In genomic region chr6:7108196-7108963, GRCh38 we compare ENCODE assay signal across 8 cellular contexts. TPM values are rescaled to one million over a fixed set of nuclear protein-coding genes. Genes with fewer than 3 reads are reported as not detected.
A peak's percentile ranks its signal among the peaks of the same experiment; 100 is the strongest.
DNase-seq lines count a peak whose midpoint lies in the region; ATAC-seq and TF ChIP-seq lines count a peak whose summit lies in the region.

No MANE protein-coding gene starts in this region.

- intact Hi-C loops in naive thymus-derived CD4-positive, alpha-beta T cell (cut with micrococcal nuclease): loop anchor here (1.0 to 10.0 kb wide), 9 partner anchors 29 to 496 kb away; no protein-coding TSS in a partner anchor
- intact Hi-C loops in tibial artery (cut with DNase I; ENCODE audit: low total_unique reads): loop anchor here (2.0 kb wide), 1 partner anchor 32 kb away; no protein-coding TSS in a partner anchor

- H3K27me3 ChIP-seq in AG04450 (ENCODE audit: control insufficient read depth, insufficient read depth, low read length) (no peaks in the 10 kb centered on the region), tibial artery (no peaks in the 10 kb centered on the region)
- no peaks in the 10 kb centered on the region for H3K27me3 ChIP-seq in naive thymus-derived CD4-positive, alpha-beta T cell (ENCODE audit: control insufficient read depth in 2 of 2, insufficient read depth in 2 of 2, low read length in 2 of 2)

- peaks cover 13 to 31% of the 10 kb centered on the region in 2 donors for H3K4me1 ChIP-seq in naive thymus-derived CD4-positive, alpha-beta T cell (ENCODE audit: control insufficient read depth in 2 of 2, insufficient read depth in 2 of 2, low read length in 2 of 2)
- H3K4me1 ChIP-seq in tibial artery: peaks cover 0 to 32% (median 19%) of the 10 kb centered on the region in 4 donors

- peak overlapping the region; percentile 94 for H3K4me3 Mint-ChIP-seq in activated T-cell treated with anti-CD3 and anti-CD28 coated beads, Interleukin-2, amount 50 U/mL, for 4 hours
- H3K4me3 Mint-ChIP-seq in naive thymus-derived CD4-positive, alpha-beta T cell: peak overlapping the region; percentile 84 to 97 (median 95)

- peak overlapping the region; percentile 88 for H3K4me3 ChIP-seq in AG04450 (ENCODE audit: low read depth, low read length)
- H3K4me3 ChIP-seq in naive thymus-derived CD4-positive, alpha-beta T cell (ENCODE audit: low read length): peak overlapping the region; percentile 90
- peak overlapping the region; percentile 78 to 90 for H3K4me3 ChIP-seq in tibial artery

- H3K9me3 ChIP-seq in AG04450 (ENCODE audit: control insufficient read depth, insufficient read depth, low read length) (no peaks in the 10 kb centered on the region; the same call in 1 of the 2 replicates), tibial artery (no peaks in the 10 kb centered on the region)
- H3K9me3 ChIP-seq in naive thymus-derived CD4-positive, alpha-beta T cell (ENCODE audit: control insufficient read depth in 2 of 3, low read length in 3 of 3): no peaks in the 10 kb centered on the region

- TF ChIP-seq CTCF in AG04450 (IDR thresholded peaks at IDR 0.05; ENCODE audit: low read depth, low read length): no peak
- no peak for TF ChIP-seq CTCF in tibial artery (IDR thresholded peaks at IDR 0.05)

- no peaks in the 10 kb centered on the region for H3K9me3 Mint-ChIP-seq in activated T-cell treated with anti-CD3 and anti-CD28 coated beads, Interleukin-2, amount 50 U/mL, for 4 hours
- H3K9me3 Mint-ChIP-seq in naive thymus-derived CD4-positive, alpha-beta T cell: no peaks in the 10 kb centered on the region

- peak overlapping the region; percentile 81 to 95 (median 94) for H3K27ac Mint-ChIP-seq in naive thymus-derived CD4-positive, alpha-beta T cell

- ATAC-seq in GM19328 (IDR thresholded peaks at IDR 0.05; ENCODE audit: unreplicated experiment): peak; percentile 1
- ATAC-seq in activated T-cell treated with anti-CD3 and anti-CD28 coated beads, Interleukin-2, amount 50 U/mL, for 4 hours: peak; percentile 13 to 18
- peak; percentile 18 for ATAC-seq in naive thymus-derived CD4-positive, alpha-beta T cell

- H3K4me1 Mint-ChIP-seq in activated T-cell treated with anti-CD3 and anti-CD28 coated beads, Interleukin-2, amount 50 U/mL, for 4 hours (ENCODE audit: low read depth): peaks cover 41% of the 10 kb centered on the region
- H3K4me1 Mint-ChIP-seq in naive thymus-derived CD4-positive, alpha-beta T cell: peaks cover 31 to 48% (median 44%) of the 10 kb centered on the region in 7 donors

- no peaks in the 10 kb centered on the region for H3K36me3 Mint-ChIP-seq in activated T-cell treated with anti-CD3 and anti-CD28 coated beads, Interleukin-2, amount 50 U/mL, for 4 hours (ENCODE audit: insufficient read depth)
- H3K36me3 Mint-ChIP-seq in naive thymus-derived CD4-positive, alpha-beta T cell: peaks cover 0 to 3% (median 0%) of the 10 kb centered on the region in 5 donors

- no peaks in the 10 kb centered on the region for H3K27me3 Mint-ChIP-seq in activated T-cell treated with anti-CD3 and anti-CD28 coated beads, Interleukin-2, amount 50 U/mL, for 4 hours (ENCODE audit: low read depth)
- H3K27me3 Mint-ChIP-seq in naive thymus-derived CD4-positive, alpha-beta T cell: peaks cover 0 to 7% (median 0%) of the 10 kb centered on the region in 5 donors

- POLR2A ChIA-PET in AG04450 (lab: Yijun Ruan, JAX): interaction anchor here (0.6 to 2.1 kb wide), 7 partner anchors 17 to 176 kb away, joined by 3 to 8 read pairs (median 3); no protein-coding TSS in a partner anchor
- POLR2A ChIA-PET in naive thymus-derived CD4-positive, alpha-beta T cell (lab: Charles Lee): interaction anchor here (0.6 to 10.7 kb wide), 11 partner anchors 9 to 125 kb away, joined by 3 to 99 read pairs (median 6); no protein-coding TSS in a partner anchor

- H3K27ac ChIP-seq in AG04450 (ENCODE audit: low read depth, low read length) (peak overlapping the region; percentile 87), tibial artery (peak overlapping the region; percentile 90 to 96)
- H3K27ac ChIP-seq in naive thymus-derived CD4-positive, alpha-beta T cell (ENCODE audit: low read depth, low read length): peak overlapping the region; percentile 82

- H3K36me3 ChIP-seq in naive thymus-derived CD4-positive, alpha-beta T cell (ENCODE audit: control insufficient read depth in 2 of 3, insufficient read depth in 3 of 3, low read length in 3 of 3): peaks cover 0 to 16% (median 0%) of the 10 kb centered on the region in 3 experiments
- H3K36me3 ChIP-seq in tibial artery: no peaks in the 10 kb centered on the region

- DNase-seq in AG04450 (ENCODE audit: low read depth, low spot score) (no peak), NCI-H2171 treated with DMSO at 0.1 percent for 48 hours (lab: John Stamatoyannopoulos, UW) (peak; percentile 40), fibroblast of gingiva (ENCODE audit: low read depth) (peak; percentile 46), tibial artery (peak; percentile 49 to 84), SKM-1 (lab: John Stamatoyannopoulos, UW; ENCODE audit: unreplicated experiment) (no peak)
- DNase-seq in activated T-cell treated with anti-CD3 and anti-CD28 coated beads, Interleukin-2, amount 50 U/mL, for 4 hours: peak; percentile 31
- peak; percentile 30 to 61 (median 50) for DNase-seq in naive thymus-derived CD4-positive, alpha-beta T cell

- CTCF ChIA-PET in AG04450 (lab: Charles Lee): interaction anchor here (0.6 to 3.9 kb wide), 3 partner anchors 58 to 384 kb away, joined by 3 to 16 read pairs (median 4); no protein-coding TSS in a partner anchor
- CTCF ChIA-PET in naive thymus-derived CD4-positive, alpha-beta T cell (lab: Charles Lee): interaction anchor here (0.5 to 2.2 kb wide), 3 partner anchors 9 to 21 kb away, joined by 3 to 9 read pairs (median 4); no protein-coding TSS in a partner anchor

RNA-seq across cellular contexts. Expression of gene RREB1, which starts 0.6 kb away (rescaled TPM):
- 2.6 and 3.0 TPM in 2 replicates for polyA plus RNA-seq in AG04450 (2011; rRNA removed)
- 32.7 and 37.6 TPM in 2 replicates for polyA minus RNA-seq in AG04450 (2011; rRNA and poly(A)+ RNA removed)
- total RNA-seq in activated T-cell treated with anti-CD3 and anti-CD28 coated beads, Interleukin-2, amount 50 U/mL, for 4 hours: 10 to 100 TPM; 18.5 to 20.7 (median 19.2) TPM
- 10 to 100 TPM; 28.3 to 56.7 (median 51.6) TPM for total RNA-seq in naive thymus-derived CD4-positive, alpha-beta T cell
- polyA plus RNA-seq in naive thymus-derived CD4-positive, alpha-beta T cell: 10 to 100 TPM in 1 of 2 donors, 1 to 10 TPM in 1; 4.2 to 10.0 TPM

Comparison
In these comparisons a context has a peak if more than half of its experiments do, and no peak if none do; other contexts are left out.
1. DNase-seq: peak in NCI-H2171 treated with DMSO at 0.1 percent for 48 hours (single experiment), activated T-cell treated with anti-CD3 and anti-CD28 coated beads, Interleukin-2, amount 50 U/mL, for 4 hours (single experiment), fibroblast of gingiva (single experiment), naive thymus-derived CD4-positive, alpha-beta T cell (9 of 9) and tibial artery (2 of 2); none in AG04450 (single experiment) and SKM-1 (single experiment).
2. Peak in every context shown above with its lines, with median percentiles within 50 percentile points of each other: H3K27ac ChIP-seq, H3K4me3 ChIP-seq and ATAC-seq.